Comparison of ENCODE assay signal across 25 cellular contexts in genomic region chr15:36658905-36659304, GRCh38.
DNase-seq lines count a peak whose midpoint lies in the region; ATAC-seq and TF ChIP-seq lines count a peak whose summit lies in the region.
"Had no signal": no experiment of that assay in that cellular context is flagged by ENCODE, and none has a peak within 500 bp of the region (broad histone marks: within the 10 kb centered on the region; RNA-seq: fewer than 3 reads in every experiment).

No MANE protein-coding gene starts in this region.

- 94 to 97% methylated on average over 3 of the region's 3 CpGs for WGBS in thyroid gland, 2 donors

- intact Hi-C loops in thyroid gland (cut with DNase I) = no loop called here

- H3K36me3 ChIP-seq in thyroid gland = no peaks in the 10 kb centered on the region
- H3K36me3 ChIP-seq: BLaER1, esophagus muscularis mucosa, transverse colon had no signal

- peaks cover 27% of the 10 kb centered on the region for H3K4me1 Mint-ChIP-seq in nephron
- H3K4me1 Mint-ChIP-seq: endodermal cell; naive thymus-derived CD8-positive, alpha-beta T cell; stimulated activated effector memory CD8-positive, alpha-beta T cell treated with anti-CD3 and anti-CD28 coated beads, Interleukin-12 subunit alpha, Interleukin-12 subunit beta, amount 100 ng/mL, for 72 hours had no signal

- peak overlapping the region in 2 of 3 experiments; percentile 46 to 49 for H3K27ac Mint-ChIP-seq in nephron
- H3K27ac Mint-ChIP-seq: endodermal cell; naive thymus-derived CD8-positive, alpha-beta T cell; stimulated activated effector memory CD8-positive, alpha-beta T cell treated with anti-CD3 and anti-CD28 coated beads, Interleukin-12 subunit alpha, Interleukin-12 subunit beta, amount 100 ng/mL, for 72 hours had no signal

- H3K4me3 ChIP-seq in thyroid gland (replicated peaks in 1 of 3) = no peak overlapping the region
- H3K4me3 ChIP-seq: BLaER1, esophagus muscularis mucosa, GM12878, PC-9, transverse colon had no signal

- H3K27ac ChIP-seq in thyroid gland = no peak overlapping the region
- H3K27ac ChIP-seq: BLaER1, esophagus muscularis mucosa, PC-9, transverse colon had no signal

- H3K27me3 Mint-ChIP-seq in nephron (ENCODE audit: low read depth) = no peaks in the 10 kb centered on the region
- H3K27me3 Mint-ChIP-seq: naive thymus-derived CD8-positive, alpha-beta T cell had no signal

- TF ChIP-seq CTCF in nephron (IDR thresholded peaks at IDR 0.05; ENCODE audit: unreplicated experiment in 3 of 3) (no peak), thyroid gland (IDR thresholded peaks at IDR 0.05) (no peak)

- H3K36me3 Mint-ChIP-seq in nephron (ENCODE audit: low read depth) = peaks cover 26% of the 10 kb centered on the region

- CTCF ChIA-PET in HEK293T (lab: Yijun Ruan, JAX) = no interaction called here

- no peak for TF ChIP-seq POLR2A in thyroid gland (IDR thresholded peaks at IDR 0.05)

- H3K4me1 ChIP-seq in thyroid gland = no peaks in the 10 kb centered on the region
- H3K4me1 ChIP-seq: BLaER1 had no signal

- no peak for DNase-seq in HEK293T (ENCODE audit: extremely low spot score)
- peak; percentile 38 to 48 for DNase-seq in NCI-H1930 (lab: John Stamatoyannopoulos, UW)
- DNase-seq in NCI-H774 (lab: John Stamatoyannopoulos, UW) = peak; percentile 41
- DNase-seq in thyroid gland = no peak
- DNase-seq: activated CD4-positive, alpha-beta T cell treated with anti-CD3 and anti-CD28 coated beads, Interleukin-2, amount 50 U/mL, for 48 hours; activated CD4-positive, CD25-positive, alpha-beta regulatory T cell treated with anti-CD3 and anti-CD28 coated beads, Interleukin-2, amount 50 U/mL, for 72 hours; activated T-cell treated with anti-CD3 and anti-CD28 coated beads, Interleukin-2, amount 50 U/mL, for 48 hours; central memory CD4-positive, alpha-beta T cell; cortex of kidney; DMS153; endodermal cell; Kasumi-1; naive thymus-derived CD8-positive, alpha-beta T cell; NCI-H2029; NCI-H345; PC-9; T-helper 2 cell; transverse colon had no signal

- no peaks in the 10 kb centered on the region for H3K27me3 ChIP-seq in thyroid gland
- H3K27me3 ChIP-seq: BLaER1, esophagus muscularis mucosa, transverse colon had no signal

- H3K9me3 ChIP-seq in thyroid gland = no peaks in the 10 kb centered on the region
- H3K9me3 ChIP-seq: BLaER1, esophagus muscularis mucosa, transverse colon had no signal

- H3K9me3 Mint-ChIP-seq in nephron = peaks cover 2% of the 10 kb centered on the region
- H3K9me3 Mint-ChIP-seq: endodermal cell; stimulated activated effector memory CD8-positive, alpha-beta T cell treated with anti-CD3 and anti-CD28 coated beads, Interleukin-12 subunit alpha, Interleukin-12 subunit beta, amount 100 ng/mL, for 72 hours had no signal

- ATAC-seq in HG03378 (IDR thresholded peaks at IDR 0.05; ENCODE audit: unreplicated experiment) = no peak
- ATAC-seq in GM21367 (IDR thresholded peaks at IDR 0.05; ENCODE audit: unreplicated experiment) = no peak
- ATAC-seq: GM12878; naive thymus-derived CD8-positive, alpha-beta T cell; stimulated activated effector memory CD8-positive, alpha-beta T cell treated with anti-CD3 and anti-CD28 coated beads, Interleukin-12 subunit alpha, Interleukin-12 subunit beta, amount 100 ng/mL, for 72 hours had no signal

- POLR2A ChIA-PET in HEK293T (lab: Yijun Ruan, JAX) = no interaction called here

- no peak overlapping the region for H3K4me3 Mint-ChIP-seq in nephron
- H3K4me3 Mint-ChIP-seq: endodermal cell; naive thymus-derived CD8-positive, alpha-beta T cell; stimulated activated effector memory CD8-positive, alpha-beta T cell treated with anti-CD3 and anti-CD28 coated beads, Interleukin-12 subunit alpha, Interleukin-12 subunit beta, amount 100 ng/mL, for 72 hours had no signal

TF ChIP-seq in HEK293T, 16 proteins besides CTCF, POLR2A, EP300 and RAD21:
- TF ChIP-seq PKNOX1 (IDR thresholded peaks at IDR 0.05) (peak; percentile 77), SUZ12 (IDR thresholded peaks at IDR 0.05) (no peak), ZNF384 (IDR thresholded peaks at IDR 0.05) (no peak)

Comparison
In these comparisons a context has a peak if more than half of its experiments do, and no peak if none do; other contexts are left out.
1. DNase-seq: peak in NCI-H1930 (2 of 2) and NCI-H774 (single experiment); none in HEK293T (single experiment) and thyroid gland (0 of 2).